In the genomic region with DNA sequence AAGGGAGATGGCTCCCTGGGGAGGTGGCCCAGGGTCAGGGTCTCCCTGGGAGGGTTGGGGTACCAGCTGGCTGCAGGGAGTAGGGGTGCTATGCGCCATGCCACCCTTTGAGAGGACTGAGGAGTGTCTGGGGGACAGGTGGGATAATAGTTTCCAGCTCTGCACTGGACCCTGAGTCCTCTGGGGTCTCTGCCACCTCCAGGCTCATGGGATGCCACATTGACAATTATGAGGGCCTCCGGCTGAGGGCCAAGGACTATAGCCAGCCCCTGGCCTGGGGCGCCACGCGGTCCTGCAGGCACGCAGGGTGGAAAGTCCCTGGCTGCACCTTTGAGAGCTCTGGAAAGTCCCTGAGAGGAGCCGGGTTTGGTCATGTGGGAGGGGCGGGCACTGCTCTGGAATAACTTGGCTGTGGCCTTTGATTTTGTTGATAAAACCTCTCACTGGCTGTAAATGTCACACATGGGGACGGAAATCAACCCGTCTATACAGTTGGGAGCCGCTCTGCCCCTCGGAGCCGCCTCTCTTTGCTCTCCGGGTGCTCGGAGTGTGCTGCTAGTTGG, we compare ENCODE assay signal across 8 cellular contexts. TPM values are rescaled to one million over a fixed set of nuclear protein-coding genes. Genes with fewer than 3 reads are reported as not detected.
DNase-seq lines count a peak whose midpoint lies in the region; ATAC-seq and TF ChIP-seq lines count a peak whose summit lies in the region.

No MANE protein-coding gene starts in this region.

- H3K27me3 ChIP-seq in endocrine pancreas (ENCODE audit: control insufficient read depth, insufficient read depth, low read length) (no peaks in the 10 kb centered on the region), tibial artery (no peaks in the 10 kb centered on the region)

- ATAC-seq in GM18870 (IDR thresholded peaks at IDR 0.05; ENCODE audit: unreplicated experiment), result peak; percentile 49
- ATAC-seq in HG03196 (IDR thresholded peaks at IDR 0.05; ENCODE audit: unreplicated experiment), result peak; percentile 56
- peak; percentile 86 for ATAC-seq in omental fat pad (ENCODE audit: low FRiP score)
- no peak for ATAC-seq in HG02840 (IDR thresholded peaks at IDR 0.05; ENCODE audit: low FRiP score, unreplicated experiment)

- peak overlapping the region; percentile 98 for H3K27ac Mint-ChIP-seq in activated CD4-positive, alpha-beta memory T cell treated with anti-CD3 and anti-CD28 coated beads for 36 hours

- CTCF ChIA-PET in activated CD4-positive, alpha-beta memory T cell treated with anti-CD3 and anti-CD28 coated beads for 36 hours (lab: Charles Lee), result interaction anchor here (0.6 to 1.9 kb wide), 11 partner anchors 15 to 216 kb away, joined by 3 to 16 read pairs (median 4); partner anchors contain the start of genes AJM1, FBXW5 and TRAF2

- intact Hi-C loops in activated CD4-positive, alpha-beta memory T cell treated with anti-CD3 and anti-CD28 coated beads for 36 hours (cut with micrococcal nuclease), result loop anchor here (1.0 to 5.0 kb wide), 6 partner anchors 16 to 125 kb away; partner anchors contain the start of genes ABCA2, PHPT1, TMEM141 and TRAF2
- intact Hi-C loops in tibial artery (cut with DNase I; ENCODE audit: low total_unique reads), result no loop called here

- H3K4me3 ChIP-seq in endocrine pancreas (ENCODE audit: control insufficient read depth, insufficient read depth, low read length), result no peak overlapping the region
- peak overlapping the region; percentile 7 to 15 for H3K4me3 ChIP-seq in tibial artery

- H3K4me3 Mint-ChIP-seq in activated CD4-positive, alpha-beta memory T cell treated with anti-CD3 and anti-CD28 coated beads for 36 hours, result peak overlapping the region; percentile 70

- no peaks in the 10 kb centered on the region for H3K9me3 ChIP-seq in endocrine pancreas (ENCODE audit: control insufficient read depth, low read length)
- no peaks in the 10 kb centered on the region for H3K9me3 ChIP-seq in tibial artery

- POLR2A ChIA-PET in activated CD4-positive, alpha-beta memory T cell treated with anti-CD3 and anti-CD28 coated beads for 36 hours (lab: Charles Lee), result interaction anchor here (0.8 to 2.4 kb wide), 11 partner anchors 16 to 339 kb away, joined by 3 to 26 read pairs (median 4); partner anchors contain the start of genes AJM1, EDF1, MAN1B1 and RABL6

- H3K9ac ChIP-seq in endocrine pancreas (ENCODE audit: control insufficient read depth, insufficient read depth, low read length), result peak overlapping the region; percentile 56

- H3K9me3 Mint-ChIP-seq in activated CD4-positive, alpha-beta memory T cell treated with anti-CD3 and anti-CD28 coated beads for 36 hours, result no peaks in the 10 kb centered on the region

- peak overlapping the region; percentile 74 to 81 for H3K27ac ChIP-seq in tibial artery

- H3K27me3 Mint-ChIP-seq in activated CD4-positive, alpha-beta memory T cell treated with anti-CD3 and anti-CD28 coated beads for 36 hours, result no peaks in the 10 kb centered on the region

- TF ChIP-seq CTCF in omental fat pad (IDR thresholded peaks at IDR 0.05), result no peak
- no peak for TF ChIP-seq CTCF in tibial artery (IDR thresholded peaks at IDR 0.05)

- H3K36me3 Mint-ChIP-seq in activated CD4-positive, alpha-beta memory T cell treated with anti-CD3 and anti-CD28 coated beads for 36 hours, result peaks cover 53% of the 10 kb centered on the region

- H3K4me1 ChIP-seq in endocrine pancreas (ENCODE audit: control insufficient read depth, insufficient read depth, low read length) (peaks cover 3% of the 10 kb centered on the region), tibial artery (peaks cover 0 to 47% (median 31%) of the 10 kb centered on the region in 4 donors)

- peaks cover 51% of the 10 kb centered on the region for H3K4me1 Mint-ChIP-seq in activated CD4-positive, alpha-beta memory T cell treated with anti-CD3 and anti-CD28 coated beads for 36 hours (ENCODE audit: low read depth)

- H3K36me3 ChIP-seq in endocrine pancreas (ENCODE audit: control insufficient read depth, insufficient read depth, low read length), result no peaks in the 10 kb centered on the region
- peaks cover 0 to 31% (median 23%) of the 10 kb centered on the region in 3 donors for H3K36me3 ChIP-seq in tibial artery

- DNase-seq in activated CD4-positive, alpha-beta memory T cell treated with anti-CD3 and anti-CD28 coated beads for 36 hours, result peak; percentile 95
- DNase-seq in omental fat pad (ENCODE audit: low spot score) (peak; percentile 36), tibial artery (peak; percentile 68 to 94), ecto neural progenitor cell (ENCODE audit: low spot score) (no peak)

RNA-seq across cellular contexts. Expression of gene TRAF2, which starts 16.0 kb away (rescaled TPM):
- 10 to 100 TPM; 40.0 to 41.4 TPM for total RNA-seq in activated CD4-positive, alpha-beta memory T cell treated with anti-CD3 and anti-CD28 coated beads for 36 hours
- total RNA-seq in omental fat pad, result 1 to 10 TPM; 3.2 to 9.1 (median 5.1) TPM

RNA-seq across cellular contexts. Expression of gene EDF1, which starts 36.2 kb away (rescaled TPM):
- total RNA-seq in activated CD4-positive, alpha-beta memory T cell treated with anti-CD3 and anti-CD28 coated beads for 36 hours, result 100 to 1,000 TPM; 302 to 311 TPM
- 100 to 1,000 TPM; 281 to 323 (median 308) TPM for total RNA-seq in omental fat pad

RNA-seq across cellular contexts. Expression of gene FBXW5, which starts 42.2 kb away (rescaled TPM):
- 10 to 100 TPM; 66.8 to 69.4 TPM for total RNA-seq in activated CD4-positive, alpha-beta memory T cell treated with anti-CD3 and anti-CD28 coated beads for 36 hours
- total RNA-seq in omental fat pad, result 100 to 1,000 TPM; 154 to 242 (median 185) TPM

RNA-seq across cellular contexts. Expression of gene C8G, which starts 42.7 kb away (rescaled TPM):
- under 1 TPM; 0.90 to 0.94 TPM for total RNA-seq in activated CD4-positive, alpha-beta memory T cell treated with anti-CD3 and anti-CD28 coated beads for 36 hours
- 1 to 10 TPM in 1 of 4 donors, not detected in 3; 4.3 TPM for total RNA-seq in omental fat pad

RNA-seq across cellular contexts. Expression of gene LCN12, which starts 49.7 kb away (rescaled TPM):
- 1 to 10 TPM; 1.6 to 2.1 TPM for total RNA-seq in activated CD4-positive, alpha-beta memory T cell treated with anti-CD3 and anti-CD28 coated beads for 36 hours
- total RNA-seq in omental fat pad, result under 1 TPM in 1 of 4 donors, not detected in 3; 0.46 TPM

Comparison
In these comparisons a context has a peak if more than half of its experiments do, and no peak if none do; other contexts are left out.
1. RNA of gene TRAF2, which starts 16.0 kb away (total RNA-seq): 40.0 to 41.4 TPM in activated CD4-positive, alpha-beta memory T cell treated with anti-CD3 and anti-CD28 coated beads for 36 hours; 3.2 to 9.1 TPM in omental fat pad; every median in the first group is over 4 times any median in the second.